Comparison of ENCODE assay signal across 17 cellular contexts in the genomic region with DNA sequence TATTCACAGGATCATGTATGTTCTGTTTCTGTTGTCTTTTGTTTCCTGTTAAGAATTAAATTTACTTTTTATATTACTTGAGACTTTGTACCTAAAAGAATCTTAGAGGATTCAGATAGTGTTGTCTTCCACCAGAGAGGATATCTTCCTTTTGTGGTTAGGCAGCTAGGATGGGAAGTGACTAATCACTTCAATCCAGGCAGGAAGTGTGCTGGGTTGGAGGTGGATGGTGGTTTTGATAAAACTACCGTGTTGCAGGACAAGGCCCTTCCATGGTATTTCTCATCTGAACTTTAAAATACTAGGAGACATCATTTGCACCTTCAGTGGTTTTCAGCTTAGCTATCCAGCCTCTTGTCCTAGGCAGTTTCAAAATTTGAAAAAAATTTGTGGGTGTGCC.
A peak's percentile ranks its signal among the peaks of the same experiment; 100 is the strongest.
DNase-seq lines count a peak whose midpoint lies in the region; ATAC-seq and TF ChIP-seq lines count a peak whose summit lies in the region.
"Had no signal": no experiment of that assay in that cellular context is flagged by ENCODE, and none has a peak within 500 bp of the region (broad histone marks: within the 10 kb centered on the region; RNA-seq: fewer than 3 reads in every experiment).

No MANE protein-coding gene starts in this region.

- 6 to 7% methylated on average over 1 of the region's 1 CpG for WGBS in GM23248 (ENCODE audit: low coverage in 1 of 2, low lambda C conversion rate in 2 of 2, missing lambda C conversion rate in 2 of 2), 2 experiments

- CTCF ChIA-PET in PC-3 (lab: Charles Lee), result no interaction called here

- ATAC-seq in PC-3 (peak; percentile 92), HG02678 (IDR thresholded peaks at IDR 0.05; ENCODE audit: unreplicated experiment) (no peak)
- ATAC-seq: CD8-positive, alpha-beta T cell had no signal

- no peak overlapping the region for H3K9ac ChIP-seq in GM23248
- H3K9ac ChIP-seq in PC-3 (ENCODE audit: low read length), result no peak overlapping the region

- H3K27ac Mint-ChIP-seq in endothelial cell (ENCODE audit: unreplicated experiment), result peak overlapping the region; percentile 17
- H3K27ac Mint-ChIP-seq: activated CD4-positive, alpha-beta memory T cell treated with anti-CD3 and anti-CD28 coated beads, Interleukin-2, amount 10 ng/mL, durations not matched to agents 7 days and 5 days; CD8-positive, alpha-beta T cell; endodermal cell; nephron progenitor cell; T-helper 1 cell treated with Interleukin-12 subunit alpha and Interleukin-12 subunit beta and Interleukin-4 antibody, amounts not matched to agents 30 μg/mL and 1 μg/mL, for 36 hours had no signal

- H3K27ac ChIP-seq in GM23248, result no peak overlapping the region
- H3K27ac ChIP-seq in PC-3 (ENCODE audit: low read length), result no peak overlapping the region
- H3K27ac ChIP-seq: cardiac muscle cell, Peyer's patch had no signal

- H3K9me3 Mint-ChIP-seq in endothelial cell (ENCODE audit: unreplicated experiment), result no peaks in the 10 kb centered on the region
- H3K9me3 Mint-ChIP-seq: endodermal cell, nephron progenitor cell had no signal

- H3K79me2 ChIP-seq in GM23248 (ENCODE audit: insufficient read depth) (no peaks in the 10 kb centered on the region), PC-3 (ENCODE audit: low read length) (no peaks in the 10 kb centered on the region)

- H4K20me1 ChIP-seq in GM23248 (ENCODE audit: insufficient read depth) (no peaks in the 10 kb centered on the region), PC-3 (ENCODE audit: low read length) (no peaks in the 10 kb centered on the region)

- peak; percentile 47 for DNase-seq in GM23248
- DNase-seq in PC-3, result peak; percentile 74
- DNase-seq in endothelial cell (ENCODE audit: low spot score), result no peak
- DNase-seq in non-pigmented ciliary epithelial cell (ENCODE audit: low read depth), result peak; percentile 47
- no peak for DNase-seq in UCSD-AML1 (lab: John Stamatoyannopoulos, UW; ENCODE audit: unreplicated experiment)
- DNase-seq in DMS153 (lab: John Stamatoyannopoulos, UW), result no peak
- no peak for DNase-seq in NCI-H748 (lab: John Stamatoyannopoulos, UW; ENCODE audit: unreplicated experiment)
- DNase-seq: activated CD4-positive, alpha-beta memory T cell treated with anti-CD3 and anti-CD28 coated beads, Interleukin-2, amount 10 ng/mL, durations not matched to agents 7 days and 5 days; CD8-positive, alpha-beta T cell; endodermal cell; NCI-H1048; NCI-H2227 treated with DMSO at 0.1 percent for 48 hours; nephron progenitor cell; Peyer's patch had no signal

- H3K9me3 ChIP-seq in GM23248 (ENCODE audit: low read depth), result no peaks in the 10 kb centered on the region
- no peaks in the 10 kb centered on the region for H3K9me3 ChIP-seq in PC-3 (ENCODE audit: low read length)
- H3K9me3 ChIP-seq: Peyer's patch had no signal

- H3K27me3 ChIP-seq in GM23248 (replicated peaks; ENCODE audit: insufficient read depth) (no peaks in the 10 kb centered on the region), PC-3 (ENCODE audit: low read length) (no peaks in the 10 kb centered on the region)
- H3K27me3 ChIP-seq: cardiac muscle cell, Peyer's patch had no signal

- POLR2A ChIA-PET in PC-3 (lab: Charles Lee; ENCODE audit: unreplicated experiment), result no interaction called here

- H2AFZ ChIP-seq in GM23248 (peak overlapping the region; percentile 28), PC-3 (ENCODE audit: low read length) (peak overlapping the region; percentile 13; the same call in 1 of the 2 replicates)

- peaks cover 6% of the 10 kb centered on the region for H3K4me1 Mint-ChIP-seq in endothelial cell (ENCODE audit: unreplicated experiment)
- H3K4me1 Mint-ChIP-seq: activated CD4-positive, alpha-beta memory T cell treated with anti-CD3 and anti-CD28 coated beads, Interleukin-2, amount 10 ng/mL, durations not matched to agents 7 days and 5 days; endodermal cell; nephron progenitor cell had no signal

- no peak overlapping the region for H3K4me2 ChIP-seq in GM23248 (ENCODE audit: unreplicated experiment)
- 0 out of 2 replicates have a peak overlapping the region, but pooled peaks have one; percentile 21 for H3K4me2 ChIP-seq in PC-3 (ENCODE audit: low read length)

- H3K4me3 ChIP-seq in GM23248 (no peak overlapping the region), PC-3 (ENCODE audit: low read length) (no peak overlapping the region)
- H3K4me3 ChIP-seq: cardiac muscle cell, Peyer's patch had no signal

- H3K27me3 Mint-ChIP-seq in endothelial cell (ENCODE audit: unreplicated experiment), result no peaks in the 10 kb centered on the region
- H3K27me3 Mint-ChIP-seq: activated CD4-positive, alpha-beta memory T cell treated with anti-CD3 and anti-CD28 coated beads, Interleukin-2, amount 10 ng/mL, durations not matched to agents 7 days and 5 days had no signal

- H3K4me1 ChIP-seq in GM23248 (ENCODE audit: insufficient read depth) (peaks cover 19% of the 10 kb centered on the region), PC-3 (ENCODE audit: insufficient read depth, low read length) (peaks cover 10% of the 10 kb centered on the region)
- H3K4me1 ChIP-seq: Peyer's patch had no signal

- H3F3A ChIP-seq in GM23248 (ENCODE audit: insufficient read depth) (peaks cover 10% of the 10 kb centered on the region; the same call in 1 of the 2 replicates), PC-3 (ENCODE audit: low read length, unreplicated experiment) (no peaks in the 10 kb centered on the region)

- TF ChIP-seq CTCF in PC-3 (conservative IDR thresholded peaks at IDR 0.05; ENCODE audit: low read depth, low read length) (no peak), endothelial cell (IDR thresholded peaks at IDR 0.05; ENCODE audit: unreplicated experiment) (no peak)

- no TSS peak for BruUV-seq in PC-3 (replicated peaks; lab: Mats Ljungman, UMichigan)

- no peaks in the 10 kb centered on the region for H3K36me3 ChIP-seq in GM23248 (ENCODE audit: low read depth)
- H3K36me3 ChIP-seq in PC-3 (ENCODE audit: low read depth, low read length), result no peaks in the 10 kb centered on the region
- H3K36me3 ChIP-seq: cardiac muscle cell, Peyer's patch had no signal

- in situ Hi-C loops in GM23248 (cut with MboI), result no loop called here

- no peak overlapping the region for H3K4me3 Mint-ChIP-seq in endothelial cell (ENCODE audit: unreplicated experiment)
- H3K4me3 Mint-ChIP-seq: activated CD4-positive, alpha-beta memory T cell treated with anti-CD3 and anti-CD28 coated beads, Interleukin-2, amount 10 ng/mL, durations not matched to agents 7 days and 5 days; CD8-positive, alpha-beta T cell; endodermal cell; nephron progenitor cell; T-helper 1 cell treated with Interleukin-12 subunit alpha and Interleukin-12 subunit beta and Interleukin-4 antibody, amounts not matched to agents 30 μg/mL and 1 μg/mL, for 36 hours had no signal

- H3K9me2 ChIP-seq in GM23248 (ENCODE audit: insufficient read depth) (no peaks in the 10 kb centered on the region), PC-3 (replicated peaks; ENCODE audit: low read length) (no peaks in the 10 kb centered on the region)

- H3K36me3 Mint-ChIP-seq in endothelial cell (ENCODE audit: low read depth, unreplicated experiment), result peaks cover 12% of the 10 kb centered on the region
- H3K36me3 Mint-ChIP-seq: CD8-positive, alpha-beta T cell had no signal

- intact Hi-C loops in PC-3 (cut with micrococcal nuclease), result no loop called here

Comparison
In these comparisons a context has a peak if more than half of its experiments do, and no peak if none do; other contexts are left out.
1. DNase-seq: peak in GM23248 (single experiment), PC-3 (single experiment) and non-pigmented ciliary epithelial cell (single experiment); none in endothelial cell (single experiment), UCSD-AML1 (single experiment), DMS153 (single experiment) and NCI-H748 (single experiment).